ENCODE assay signal across 19 cellular contexts in the genomic region with DNA sequence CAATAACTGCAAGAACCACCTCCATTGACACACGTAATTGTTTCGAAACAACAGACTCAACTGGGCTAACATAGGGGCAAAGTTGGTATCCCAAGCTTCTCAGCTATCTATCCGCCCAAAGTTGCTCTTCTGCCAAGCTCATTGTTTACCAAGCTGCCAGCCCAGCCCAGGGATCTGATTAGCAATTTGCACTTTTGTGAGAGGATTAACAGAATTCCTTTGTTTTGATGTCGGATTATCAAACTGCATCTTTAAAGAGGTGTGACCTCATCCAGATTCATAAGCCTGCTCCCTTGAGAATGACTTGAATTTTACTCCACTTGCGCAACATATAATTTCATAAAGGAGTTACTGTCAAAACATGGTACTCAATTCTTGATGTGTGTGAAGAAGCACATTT.
DNase-seq lines count a peak whose midpoint lies in the region; ATAC-seq and TF ChIP-seq lines count a peak whose summit lies in the region.
"Had no signal": no experiment of that assay in that cellular context is flagged by ENCODE, and none has a peak within 500 bp of the region (broad histone marks: within the 10 kb centered on the region; RNA-seq: fewer than 3 reads in every experiment).

No MANE protein-coding gene starts in this region.

- no peak overlapping the region for H2BK120ac ChIP-seq in neuronal stem cell (ENCODE audit: low read depth, low read length)

- H3K4me1 ChIP-seq in NT2/D1 (ENCODE audit: insufficient read depth, insufficient read length) (no peaks in the 10 kb centered on the region), neuronal stem cell (ENCODE audit: control insufficient read depth in 2 of 2, insufficient read depth in 1 of 2, low read depth in 1 of 2, low read length in 2 of 2) (peaks cover 14 to 23% of the 10 kb centered on the region in 2 donors)
- H3K4me1 ChIP-seq: left ventricle myocardium inferior, upper lobe of left lung had no signal

- H3K36me3 ChIP-seq in NT2/D1 (ENCODE audit: insufficient read depth, insufficient read length, low read length) (no peaks in the 10 kb centered on the region), neuronal stem cell (replicated peaks in 1 of 2; ENCODE audit: control insufficient read depth in 2 of 2, insufficient read depth in 2 of 2, low read length in 2 of 2) (peaks cover 0 to 11% of the 10 kb centered on the region in 2 donors)
- H3K36me3 ChIP-seq: cardiac muscle cell, left ventricle myocardium inferior, upper lobe of left lung had no signal

- peak; percentile 63 for DNase-seq in HCEC 1CT
- peak; percentile 65 for DNase-seq in NT2/D1 (ENCODE audit: low read depth, low spot score)
- peak; percentile 45 for DNase-seq in fibroblast of mammary gland (ENCODE audit: low read depth)
- peak; percentile 58 for DNase-seq in neuronal stem cell (ENCODE audit: low spot score)
- no peak for DNase-seq in NK-92 (lab: John Stamatoyannopoulos, UW; ENCODE audit: unreplicated experiment)
- DNase-seq: activated CD4-positive, alpha-beta T cell treated with anti-CD3 and anti-CD28 coated beads, Interleukin-2, amount 10 ng/mL, durations not matched to agents 24 days and 14 days; DMS 273 treated with DMSO at 0.1 percent for 48 hours; left ventricle myocardium inferior; NCI-H1417 treated with DMSO at 0.1 percent for 48 hours; NCI-H226; PC-9; stimulated activated CD4-positive, alpha-beta T cell treated with anti-CD3 and anti-CD28 coated beads, Interleukin-12 subunit alpha, Interleukin-12 subunit beta, amount 100 ng/mL, for 4 hours; stimulated activated naive CD4-positive, alpha-beta T cell treated with Interleukin-2 at 50 U/mL for 16 hours; upper lobe of left lung had no signal

- H4K8ac ChIP-seq in neuronal stem cell (ENCODE audit: low read depth, low read length) = no peak overlapping the region

- H3K27ac ChIP-seq in neuronal stem cell (replicated peaks; ENCODE audit: low read length) = peak overlapping the region; percentile 46
- H3K27ac ChIP-seq: cardiac muscle cell, left ventricle myocardium inferior, PC-9, upper lobe of left lung had no signal

- no peak overlapping the region for H4K91ac ChIP-seq in neuronal stem cell (ENCODE audit: low read depth, low read length, poor library complexity)

- no peaks in the 10 kb centered on the region for H3K79me1 ChIP-seq in neuronal stem cell (ENCODE audit: low read depth, low read length)

- H3K23ac ChIP-seq in neuronal stem cell (ENCODE audit: low read depth, low read length, poor library complexity) = no peak overlapping the region

- H2AFZ ChIP-seq in neuronal stem cell (ENCODE audit: low read length) = no peak overlapping the region
- H2AFZ ChIP-seq: PC-9 had no signal

- no peak overlapping the region for H3K4me2 ChIP-seq in neuronal stem cell (ENCODE audit: insufficient read depth, low read length, poor library complexity, severe bottlenecking)
- H3K4me2 ChIP-seq: PC-9 had no signal

- no peak overlapping the region for H2AK5ac ChIP-seq in neuronal stem cell (ENCODE audit: low read depth, low read length)

- no peak overlapping the region for H3K4me3 ChIP-seq in NT2/D1 (ENCODE audit: insufficient read length, low read depth)
- H3K4me3 ChIP-seq in fibroblast of mammary gland (ENCODE audit: control insufficient read depth, low read depth, low read length) = no peak overlapping the region
- no peak overlapping the region for H3K4me3 ChIP-seq in neuronal stem cell (ENCODE audit: low read length in 2 of 2)
- H3K4me3 ChIP-seq: cardiac muscle cell, left ventricle myocardium inferior, PC-9, upper lobe of left lung had no signal

- H3K9ac ChIP-seq in NT2/D1 (ENCODE audit: insufficient read length, low read depth) = no peak overlapping the region
- no peak overlapping the region for H3K9ac ChIP-seq in neuronal stem cell (ENCODE audit: low read depth, low read length, poor library complexity)

- peaks cover 10% of the 10 kb centered on the region; the same call in 1 of the 2 replicates for H3K9me3 ChIP-seq in NT2/D1 (ENCODE audit: insufficient read depth, low read length)
- peaks cover 2 to 31% of the 10 kb centered on the region in 2 donors for H3K9me3 ChIP-seq in neuronal stem cell (replicated peaks in 1 of 2; ENCODE audit: control insufficient read depth in 2 of 2, insufficient read depth in 1 of 2, low read depth in 1 of 2, low read length in 2 of 2)
- H3K9me3 ChIP-seq: left ventricle myocardium inferior, upper lobe of left lung had no signal

- ATAC-seq in GM21526 (IDR thresholded peaks at IDR 0.05; ENCODE audit: low FRiP score, unreplicated experiment) (no peak), GM18519 (IDR thresholded peaks at IDR 0.05; ENCODE audit: low FRiP score, unreplicated experiment) (no peak), GM21360 (IDR thresholded peaks at IDR 0.05; ENCODE audit: unreplicated experiment) (no peak)
- ATAC-seq: activated naive CD4-positive, alpha-beta T cell treated with anti-CD3 and anti-CD28 coated beads, Interleukin-2, amount 50 U/mL, for 72 hours had no signal

- no peak for TF ChIP-seq CTCF in fibroblast of mammary gland (conservative IDR thresholded peaks at IDR 0.05; ENCODE audit: control insufficient read depth, insufficient read depth, low read depth, low read length)

- no peak overlapping the region for H2BK12ac ChIP-seq in neuronal stem cell (ENCODE audit: low read length)

- no peak overlapping the region for H3K18ac ChIP-seq in neuronal stem cell (ENCODE audit: low read length)

- H3K4ac ChIP-seq in neuronal stem cell (ENCODE audit: low read length) = no peak overlapping the region

- no peak overlapping the region for H2BK15ac ChIP-seq in neuronal stem cell (ENCODE audit: low read length)

- H3K27me3 ChIP-seq in NT2/D1 (ENCODE audit: insufficient read depth, insufficient read length) (no peaks in the 10 kb centered on the region), neuronal stem cell (ENCODE audit: control insufficient read depth in 3 of 3, insufficient read depth in 3 of 3, low read depth in 1 of 3, low read length in 3 of 3) (no peaks in the 10 kb centered on the region)
- H3K27me3 ChIP-seq: cardiac muscle cell, upper lobe of left lung had no signal

- WGBS in neuronal stem cell (ENCODE audit: extremely low coverage in 2 of 2, insufficient read length in 2 of 2, insufficient replicate concordance in 1 of 2), 2 donors = no CpG with 5 or more reads among the region's 5 CpGs

- no peak overlapping the region for H3K14ac ChIP-seq in neuronal stem cell (ENCODE audit: low read length)

- no peak overlapping the region for H2BK5ac ChIP-seq in neuronal stem cell (ENCODE audit: low read length)
